ENCODE assay signal across 18 cellular contexts in genomic region chr17:68389041-68389440, GRCh38.
DNase-seq lines count a peak whose midpoint lies in the region; ATAC-seq, FAIRE-seq and TF ChIP-seq lines count a peak whose summit lies in the region.
"Had no signal": no experiment of that assay in that cellular context is flagged by ENCODE, and none has a peak within 500 bp of the region (broad histone marks: within the 10 kb centered on the region; RNA-seq: fewer than 3 reads in every experiment).

No MANE protein-coding gene starts in this region.

- 13% methylated on average over 7 of the region's 7 CpGs for WGBS in K562 (ENCODE audit: insufficient coverage, low coverage, missing lambda C conversion rate)
- no CpG with 5 or more reads among the region's 7 CpGs for WGBS in trophoblast cell (ENCODE audit: extremely low coverage, insufficient coverage, insufficient read length)

- H2AFZ ChIP-seq in K562 (ENCODE audit: low read depth, low read length) = no peak overlapping the region
- no peak overlapping the region for H2AFZ ChIP-seq in trophoblast cell (ENCODE audit: insufficient read depth, low read length, poor library complexity)

- no peak for DNase-seq in K562 (ENCODE audit: extremely low read depth in 1 of 4, low spot score in 3 of 4)
- DNase-seq in trophoblast cell = no peak
- DNase-seq in SHP77 treated with DMSO at 0.1 percent for 48 hours (lab: John Stamatoyannopoulos, UW) = no peak
- DNase-seq in amniotic stem cell (lab: John Stamatoyannopoulos, UW) = no peak
- DNase-seq: C1 segment of cervical spinal cord; CD8-positive, alpha-beta T cell; DMS153; MG63; NCI-H1417; NCI-H1694 treated with DMSO at 0.1 percent for 48 hours; NCI-H2081 treated with DMSO at 0.1 percent for 48 hours; NCI-H748 treated with DMSO at 0.1 percent for 48 hours; NK-92 treated with Interleukin-12 subunit alpha and Interleukin-12 subunit beta, amount 100 ng/mL, for 24 hours had no signal

- TF ChIP-seq RAD21 in K562 (CRISPR knock-in tag; conservative IDR thresholded peaks at IDR 0.05 in 1 of 2, IDR thresholded peaks at IDR 0.05 in 1 of 2) = no peak

- H3K36me3 ChIP-seq in BLaER1 = no peaks in the 10 kb centered on the region
- no peaks in the 10 kb centered on the region for H3K36me3 ChIP-seq in BLaER1 treated with 17β-estradiol and CSF1 and Interleukin-3, amounts not matched to agents 10 nM and 100 nM
- H3K36me3 ChIP-seq in K562 (ENCODE audit: control insufficient read depth, insufficient read depth, low read length) = no peaks in the 10 kb centered on the region
- no peaks in the 10 kb centered on the region for H3K36me3 ChIP-seq in trophoblast cell (ENCODE audit: control insufficient read depth in 1 of 2, insufficient read depth in 2 of 2, low read length in 2 of 2)
- H3K36me3 ChIP-seq: MG63 had no signal

- no peaks in the 10 kb centered on the region for H3K27me3 ChIP-seq in BLaER1
- H3K27me3 ChIP-seq in BLaER1 treated with 17β-estradiol and CSF1 and Interleukin-3, amounts not matched to agents 10 nM and 100 nM = no peaks in the 10 kb centered on the region
- H3K27me3 ChIP-seq in K562 (ENCODE audit: control insufficient read depth in 2 of 2, insufficient read depth in 2 of 2, low read length in 2 of 2) = peaks cover 22 to 57% of the 10 kb centered on the region in 2 experiments; a peak in 4 of 5 replicates
- H3K27me3 ChIP-seq in trophoblast cell (ENCODE audit: insufficient read depth, low read length) = no peaks in the 10 kb centered on the region
- H3K27me3 ChIP-seq: MG63 had no signal

- no peak for FAIRE-seq in K562 (lab: Jason Lieb, UNC)
- FAIRE-seq: G401.6 had no signal

- H3K9ac ChIP-seq in BLaER1 (no peak overlapping the region), K562 (ENCODE audit: insufficient read depth in 1 of 2, low read depth in 2 of 2, low read length in 2 of 2) (no peak overlapping the region), trophoblast cell (ENCODE audit: low read length) (no peak overlapping the region)
- H3K9ac ChIP-seq in BLaER1 treated with 17β-estradiol and CSF1 and Interleukin-3, amounts not matched to agents 10 nM and 100 nM = 0 out of 22 replicates have a peak overlapping the region, but pooled peaks of 1 of the 11 experiments have one; percentile 17

- ATAC-seq in K562 (peak; percentile 33; the same call in 1 of the 3 replicates), GM21381 (IDR thresholded peaks at IDR 0.05; ENCODE audit: unreplicated experiment) (no peak)
- ATAC-seq: CD8-positive, alpha-beta T cell; SK-N-SH treated with all-trans-retinoic acid at 6 μM for 48 hours had no signal

- peak overlapping the region; percentile 74 for H3K14ac ChIP-seq in trophoblast cell (ENCODE audit: low read length)

- no peak overlapping the region for H3K4ac ChIP-seq in trophoblast cell (ENCODE audit: low read depth, low read length)

- H3K79me2 ChIP-seq in K562 (ENCODE audit: control insufficient read depth, insufficient read depth, low read length) = no peaks in the 10 kb centered on the region
- H3K79me2 ChIP-seq in trophoblast cell (ENCODE audit: control insufficient read depth, insufficient read depth, low read length, poor library complexity) = peaks cover 2% of the 10 kb centered on the region

- peak overlapping the region; percentile 60 for H4K91ac ChIP-seq in trophoblast cell (ENCODE audit: low read depth, low read length)

- peak overlapping the region; percentile 34 for H2AK5ac ChIP-seq in trophoblast cell (ENCODE audit: low read length)

- H4K20me1 ChIP-seq in BLaER1 (no peaks in the 10 kb centered on the region), K562 (replicated peaks; ENCODE audit: control insufficient read depth, insufficient read depth, low read length) (no peaks in the 10 kb centered on the region)
- no peaks in the 10 kb centered on the region for H4K20me1 ChIP-seq in BLaER1 treated with 17β-estradiol and CSF1 and Interleukin-3, amounts not matched to agents 10 nM and 100 nM

- CTCF ChIA-PET in K562 (lab: Yijun Ruan, JAX; ENCODE audit: low intra/inter-chr PET ratio) = no interaction called here

- peaks cover 2% of the 10 kb centered on the region; the same call in 1 of the 2 replicates for H3K9me3 ChIP-seq in BLaER1
- peaks cover 0 to 4% (median 1%) of the 10 kb centered on the region in 11 experiments; a peak in 6 of 22 replicates for H3K9me3 ChIP-seq in BLaER1 treated with 17β-estradiol and CSF1 and Interleukin-3, amounts not matched to agents 10 nM and 100 nM (replicated peaks in 1 of 11)
- no peaks in the 10 kb centered on the region for H3K9me3 ChIP-seq in K562 (replicated peaks; ENCODE audit: control insufficient read depth, insufficient read depth, low read depth, low read length)
- no peaks in the 10 kb centered on the region for H3K9me3 ChIP-seq in trophoblast cell (ENCODE audit: insufficient read depth, low read depth, low read length)
- H3K9me3 ChIP-seq: MG63 had no signal

- H3K23ac ChIP-seq in trophoblast cell (ENCODE audit: low read length) = no peak overlapping the region

- intact Hi-C loops in K562 (cut with micrococcal nuclease) = no loop called here

- H3K4me3 ChIP-seq in BLaER1 (no peak overlapping the region), K562 (no peak overlapping the region), trophoblast cell (ENCODE audit: low read depth, low read length) (no peak overlapping the region)
- no peak overlapping the region for H3K4me3 ChIP-seq in BLaER1 treated with 17β-estradiol and CSF1 and Interleukin-3, amounts not matched to agents 10 nM and 100 nM
- H3K4me3 ChIP-seq: MG63 had no signal

- no peak overlapping the region for H3K27ac ChIP-seq in BLaER1
- H3K27ac ChIP-seq in BLaER1 treated with 17β-estradiol and CSF1 and Interleukin-3, amounts not matched to agents 10 nM and 100 nM = peak overlapping the region in 4 of 11 experiments; percentile 9 to 47 (median 40); a peak in 5 of 22 replicates
- no peak overlapping the region for H3K27ac ChIP-seq in K562 (ENCODE audit: extremely low read depth, low read depth, low read length)
- peak overlapping the region; percentile 44 for H3K27ac ChIP-seq in trophoblast cell (ENCODE audit: low read depth, low read length)

- no TSS peak for BruUV-seq in K562 (replicated peaks; lab: Mats Ljungman, UMichigan)

- no peak overlapping the region for H4K12ac ChIP-seq in trophoblast cell (ENCODE audit: low read depth, low read length)

- TF ChIP-seq POLR2A in K562 (conservative IDR thresholded peaks at IDR 0.05) = no peak

- H3K4me2 ChIP-seq in BLaER1 = peak overlapping the region; percentile 59
- H3K4me2 ChIP-seq in BLaER1 treated with 17β-estradiol and CSF1 and Interleukin-3, amounts not matched to agents 10 nM and 100 nM = peak overlapping the region in 9 of 11 experiments; percentile 47 to 77 (median 72); a peak in 15 of 22 replicates
- no peak overlapping the region for H3K4me2 ChIP-seq in K562 (ENCODE audit: insufficient read depth, low read length)
- no peak overlapping the region for H3K4me2 ChIP-seq in trophoblast cell (ENCODE audit: low read length)

- peak overlapping the region; percentile 50 for H4K8ac ChIP-seq in trophoblast cell (ENCODE audit: low read depth, low read length)

- peaks cover 4% of the 10 kb centered on the region for H3K9me1 ChIP-seq in K562 (ENCODE audit: control insufficient read depth, insufficient read depth, low read length)

- peak overlapping the region; percentile 28 for H3K18ac ChIP-seq in trophoblast cell (ENCODE audit: low read length)

- H3K4me1 ChIP-seq in BLaER1 = peaks cover 29% of the 10 kb centered on the region
- peaks cover 6 to 37% (median 33%) of the 10 kb centered on the region in 10 experiments for H3K4me1 ChIP-seq in BLaER1 treated with 17β-estradiol and CSF1 and Interleukin-3, amounts not matched to agents 10 nM and 100 nM
- no peaks in the 10 kb centered on the region for H3K4me1 ChIP-seq in K562 (replicated peaks in 1 of 2; ENCODE audit: control insufficient read depth in 2 of 2, insufficient read depth in 2 of 2, low read length in 2 of 2)
- peaks cover 8 to 10% of the 10 kb centered on the region in 2 experiments for H3K4me1 ChIP-seq in trophoblast cell (ENCODE audit: control insufficient read depth in 1 of 2, insufficient read depth in 2 of 2, low read length in 2 of 2)

- POLR2A ChIA-PET in K562 (lab: Yijun Ruan, JAX) = interaction anchor here (0.6 kb wide), 1 partner anchor 10 kb away, joined by 4 read pairs; no protein-coding TSS in a partner anchor

- peak overlapping the region; percentile 15 for H2BK5ac ChIP-seq in trophoblast cell (ENCODE audit: low read depth, low read length, poor library complexity)

- H2BK120ac ChIP-seq in trophoblast cell (ENCODE audit: insufficient read depth, low read length, poor library complexity) = peak overlapping the region; percentile 10

- peaks cover 8% of the 10 kb centered on the region for H3K79me1 ChIP-seq in trophoblast cell (ENCODE audit: low read length)

- peak overlapping the region; percentile 44 for H2BK12ac ChIP-seq in trophoblast cell (ENCODE audit: low read length)

- TF ChIP-seq CTCF in K562 (IDR thresholded peaks at IDR 0.05 in 2 of 3, conservative IDR thresholded peaks at IDR 0.05 in 1 of 3; ENCODE audit: insufficient read depth in 2 of 3, low read depth in 1 of 3, low read length in 3 of 3) = no peak

- TF ChIP-seq EP300 in K562 (IDR thresholded peaks at IDR 0.05; ENCODE audit: low read length) = no peak

- in situ Hi-C loops in K562 (cut with MboI) = no loop called here

TF ChIP-seq in K562, 482 proteins besides CTCF, POLR2A, EP300 and RAD21 (continues in another document):
- TF ChIP-seq BRF1 (IDR thresholded peaks at IDR 0.05; ENCODE audit: borderline replicate concordance, extremely low read depth, insufficient read length) (no peak), ARID3A (IDR thresholded peaks at IDR 0.05; ENCODE audit: borderline replicate concordance, low read depth, low read length) (no peak), RHOXF2B (CRISPR knock-in tag; conservative IDR thresholded peaks at IDR 0.05) (no peak), ZNF507 (tag; conservative IDR thresholded peaks at IDR 0.05) (no peak), ZNF143 (CRISPR knock-in tag; IDR thresholded peaks at IDR 0.05) (no peak), SUPT5H (IDR thresholded peaks at IDR 0.05) (no peak), CREM (IDR thresholded peaks at IDR 0.05; ENCODE audit: low read depth) (no peak), LEF1 (IDR thresholded peaks at IDR 0.05) (no peak), TAL1 (IDR thresholded peaks at IDR 0.05) (no peak)

Comparison
In these comparisons a context has a peak if more than half of its experiments do, and no peak if none do; other contexts are left out.
1. H3K4me2 ChIP-seq: peak in BLaER1 (single experiment) and BLaER1 treated with 17β-estradiol and CSF1 and Interleukin-3, amounts not matched to agents 10 nM and 100 nM (9 of 11); none in K562 (single experiment) and trophoblast cell (single experiment).